Comparison of ENCODE assay signal across 1 cellular context in genomic region chr6:159809149-159809548, GRCh38.
TF ChIP-seq lines count a peak whose summit lies in the region.

No MANE protein-coding gene starts in this region.

TF ChIP-seq in GM12878, 131 proteins besides CTCF, POLR2A, EP300 and RAD21:
- TF ChIP-seq NFIC (IDR thresholded peaks at IDR 0.05; ENCODE audit: low read depth, low read length) (no peak), POLR2AphosphoS5 (IDR thresholded peaks at IDR 0.05; ENCODE audit: low read length) (no peak), HCFC1 (IDR thresholded peaks at IDR 0.05; ENCODE audit: low read length) (no peak), NBN (IDR thresholded peaks at IDR 0.05) (no peak), MLLT1 (IDR thresholded peaks at IDR 0.05) (no peak), CBFB (IDR thresholded peaks at IDR 0.05; ENCODE audit: low read depth) (no peak), CREM (IDR thresholded peaks at IDR 0.05; ENCODE audit: low read depth) (no peak), EZH2 (IDR thresholded peaks at IDR 0.05; ENCODE audit: borderline replicate concordance, control insufficient read depth, low read depth, low read length) (no peak), ZBED1 (IDR thresholded peaks at IDR 0.05; ENCODE audit: borderline replicate concordance) (no peak), RCOR1 (conservative IDR thresholded peaks at IDR 0.05; ENCODE audit: low read depth, low read length) (no peak)
